ENCODE assay signal across 8 cellular contexts in the genomic region with DNA sequence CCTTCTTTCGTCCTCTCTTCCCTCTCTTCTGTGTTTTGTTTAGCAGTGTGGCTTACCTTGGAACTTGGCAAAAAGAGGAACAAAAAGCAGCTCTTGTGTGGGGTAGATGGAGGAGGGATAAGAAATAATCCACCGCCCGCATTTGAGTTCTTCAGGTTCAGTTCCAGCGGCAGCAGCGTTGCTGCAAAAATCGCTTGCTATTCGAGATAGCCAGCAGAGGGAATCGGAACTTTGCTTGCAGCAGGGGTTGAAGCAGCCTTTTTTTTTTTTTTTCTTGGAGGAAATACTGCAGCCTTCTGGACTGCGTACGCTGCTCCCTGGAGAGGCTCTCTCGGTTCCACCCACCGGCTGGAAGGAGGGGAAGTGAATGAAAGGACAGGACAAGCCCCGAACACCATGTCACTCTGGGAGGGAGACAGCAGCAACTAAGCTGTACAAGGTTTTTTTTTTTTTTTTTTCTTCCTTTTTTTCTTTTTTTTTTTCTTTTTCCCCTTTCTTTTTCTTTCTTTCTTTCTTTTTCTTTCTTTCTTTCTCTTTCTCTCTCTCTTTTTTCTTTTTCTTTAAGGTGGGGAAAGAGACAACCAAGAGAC. TPM values are rescaled to one million over a fixed set of nuclear protein-coding genes. Genes with fewer than 3 reads are reported as not detected.
DNase-seq lines count a peak whose midpoint lies in the region; ATAC-seq and TF ChIP-seq lines count a peak whose summit lies in the region.

A gene (plus strand): TSS at position 397 of the 590 bp plus-strand sequence.

- H3K27me3 ChIP-seq in BE2C (no peaks in the 10 kb centered on the region), SJCRH30 (no peaks in the 10 kb centered on the region), smooth muscle cell (ENCODE audit: low read depth) (no peaks in the 10 kb centered on the region)

- H3K4me3 ChIP-seq in BE2C (ENCODE audit: low read depth, low read length): peak within 1 kb of the TSS; percentile 78
- peak within 1 kb of the TSS; percentile 61 for H3K4me3 ChIP-seq in SJCRH30
- peak within 1 kb of the TSS; percentile 69 for H3K4me3 ChIP-seq in smooth muscle cell

- H3K36me3 ChIP-seq in BE2C (no peaks in the 10 kb centered on the region), SJCRH30 (no peaks in the 10 kb centered on the region), smooth muscle cell (ENCODE audit: low read depth) (no peaks in the 10 kb centered on the region)

- H3K9me3 ChIP-seq in BE2C (no peaks in the 10 kb centered on the region), SJCRH30 (replicated peaks) (no peaks in the 10 kb centered on the region), smooth muscle cell (replicated peaks; ENCODE audit: low read depth) (no peaks in the 10 kb centered on the region)

- H3K4me1 ChIP-seq in BE2C (no peaks in the 10 kb centered on the region), SJCRH30 (no peaks in the 10 kb centered on the region), smooth muscle cell (ENCODE audit: low read depth) (peaks cover 18% of the 10 kb centered on the region)

- H3K9ac ChIP-seq in smooth muscle cell (ENCODE audit: low read depth): peak within 1 kb of the TSS; percentile 93

- TF ChIP-seq CTCF in BE2C (IDR thresholded peaks at IDR 0.05; ENCODE audit: low read depth, low read length): peak; percentile 53
- TF ChIP-seq CTCF in GM13976 (IDR thresholded peaks at IDR 0.05; ENCODE audit: borderline replicate concordance, control extremely low read depth, extremely low read depth, insufficient read depth, missing control alignments): no peak
- TF ChIP-seq CTCF in smooth muscle cell (IDR thresholded peaks at IDR 0.05; ENCODE audit: borderline replicate concordance, insufficient read depth, poor library complexity, severe bottlenecking): peak; percentile 20

- in situ Hi-C loops in GM13976 (cut with MboI; ENCODE audit: low sequenced_read_pairs, unreplicated experiment): no loop called here

- peak within 1 kb of the TSS; percentile 87 for H3K4me2 ChIP-seq in smooth muscle cell

- ATAC-seq in HG03280 (IDR thresholded peaks at IDR 0.05; ENCODE audit: unreplicated experiment): peak; percentile 38

- peak; percentile 82 for DNase-seq in BE2C
- peak; percentile 12 for DNase-seq in GM13976 (ENCODE audit: low spot score)
- DNase-seq in SJCRH30: peak; percentile 78 to 79
- DNase-seq in dermis blood vessel endothelial cell: peak; percentile 95
- peak; percentile 98 for DNase-seq in kidney glomerular epithelial cell (lab: John Stamatoyannopoulos, UW)
- peak; percentile 21 for DNase-seq in smooth muscle cell (lab: John Stamatoyannopoulos, UW; ENCODE audit: unreplicated experiment)
- no peak for DNase-seq in NCI-H345 treated with DMSO at 0.1 percent for 48 hours (lab: John Stamatoyannopoulos, UW; ENCODE audit: unreplicated experiment)

- H3K27ac ChIP-seq in SJCRH30: peak within 1 kb of the TSS; percentile 74
- peak within 1 kb of the TSS; percentile 94 for H3K27ac ChIP-seq in smooth muscle cell (ENCODE audit: low read depth)

- no peaks in the 10 kb centered on the region for H4K20me1 ChIP-seq in smooth muscle cell (ENCODE audit: low read depth)

- peak within 1 kb of the TSS; percentile 92 for H2AFZ ChIP-seq in smooth muscle cell (ENCODE audit: low read depth)

- under 1% methylated on average over 13 of the region's 13 CpGs for WGBS in smooth muscle cell (ENCODE audit: low lambda C conversion rate)

- H3K79me2 ChIP-seq in smooth muscle cell (ENCODE audit: low read depth): peaks cover 69% of the 10 kb centered on the region

- H3F3A ChIP-seq in smooth muscle cell (ENCODE audit: low read depth): peaks cover 7% of the 10 kb centered on the region

RNA-seq across cellular contexts. Expression of the gene that starts here (rescaled TPM):
- polyA plus RNA-seq in BE2C (2012; ENCODE audit: insufficient read depth, insufficient read length, low read depth): 29.4 TPM
- 8.1 and 9.5 TPM in 2 replicates for total RNA-seq in SJCRH30 (2014; rRNA removed; shearing (Covaris generic))
- total RNA-seq in dermis blood vessel endothelial cell (25.9 and 37.6 TPM in 2 replicates), smooth muscle cell (50.6 and 53.8 TPM in 2 replicates)
- 40.9 and 42.9 TPM in 2 replicates for polyA plus RNA-seq in smooth muscle cell
